In the genomic region with DNA sequence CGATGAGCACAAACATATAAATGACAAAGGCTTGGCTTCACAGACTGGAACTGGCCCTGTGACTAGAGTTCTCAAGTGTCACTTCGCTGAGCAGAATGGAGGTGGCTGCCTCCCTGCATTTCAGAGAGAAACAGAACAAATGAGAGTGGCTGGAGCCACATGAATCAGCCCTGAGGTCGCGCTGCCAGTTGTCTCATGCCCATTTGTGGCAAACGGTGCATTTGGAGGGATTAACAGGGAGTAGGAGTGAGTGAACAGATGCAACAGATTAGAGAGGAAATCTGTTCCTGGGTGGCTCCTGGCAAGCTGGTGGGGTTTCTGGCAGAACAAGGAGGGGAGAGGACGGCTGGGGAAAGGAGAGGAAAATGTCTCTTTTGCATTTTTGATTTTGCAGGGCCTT, we compare ENCODE assay signal across 11 cellular contexts. TPM values are rescaled to one million over a fixed set of nuclear protein-coding genes. Genes with fewer than 3 reads are reported as not detected.
DNase-seq lines count a peak whose midpoint lies in the region; ATAC-seq and TF ChIP-seq lines count a peak whose summit lies in the region.
"Had no signal": no experiment of that assay in that cellular context is flagged by ENCODE, and none has a peak within 500 bp of the region (broad histone marks: within the 10 kb centered on the region; RNA-seq: fewer than 3 reads in every experiment).

No MANE protein-coding gene starts in this region.

- H4K5ac ChIP-seq in mesendoderm (ENCODE audit: low read length) = no peak overlapping the region

- no peak overlapping the region for H3K9ac ChIP-seq in mesendoderm (ENCODE audit: low read length)

- no peak overlapping the region for H3K23ac ChIP-seq in mesendoderm (ENCODE audit: low read length)

- H3K4ac ChIP-seq in mesendoderm (ENCODE audit: low read depth, low read length) = no peak overlapping the region

- H3K27me3 ChIP-seq in mesendoderm (ENCODE audit: insufficient read depth, low read length, poor library complexity) = no peaks in the 10 kb centered on the region

- H3K36me3 ChIP-seq in mesendoderm (ENCODE audit: control insufficient read depth, insufficient read depth, low read length) = no peaks in the 10 kb centered on the region

- no peaks in the 10 kb centered on the region for H3K27me3 Mint-ChIP-seq in WTC11 (ENCODE audit: low read depth)

- no peaks in the 10 kb centered on the region for H3K79me1 ChIP-seq in mesendoderm (ENCODE audit: low read length)

- H4K8ac ChIP-seq in mesendoderm (ENCODE audit: low read depth, low read length) = no peak overlapping the region

- H2BK120ac ChIP-seq in mesendoderm (ENCODE audit: low read depth, low read length) = no peak overlapping the region

- no peak overlapping the region for H3K4me3 ChIP-seq in mesendoderm (ENCODE audit: low read length)

- WGBS in mesendoderm (ENCODE audit: extremely low coverage, insufficient coverage, low lambda C conversion rate) = no CpG with 5 or more reads among the region's 6 CpGs

- no peak overlapping the region for H2BK15ac ChIP-seq in mesendoderm (replicated peaks; ENCODE audit: low read depth)

- DNase-seq in AG20443 (ENCODE audit: low spot score) = peak; percentile 33
- peak; percentile 65 for DNase-seq in NCI-H1092 (lab: John Stamatoyannopoulos, UW)
- no peak for DNase-seq in WTC11 (ENCODE audit: low spot score)
- peak; percentile 72 for DNase-seq in mesendoderm
- DNase-seq in NOMO-1 treated with dmso at 0.1 percent for 144 hours (lab: John Stamatoyannopoulos, UW; ENCODE audit: unreplicated experiment) = no peak
- no peak for DNase-seq in NOMO-1 (lab: John Stamatoyannopoulos, UW; ENCODE audit: unreplicated experiment in 2 of 2)
- DNase-seq: activated CD8-positive, alpha-beta memory T cell treated with anti-CD3 and anti-CD28 coated beads, Interleukin-2, amount 50 U/mL, for 4 hours; NK-92 treated with Interleukin-12 subunit alpha and Interleukin-12 subunit beta, amount 100 ng/mL, for 24 hours; stimulated activated naive B cell treated with anti-CD40 and anti-IgM and Interleukin-4, amounts not matched to agents 10 μg/mL and 1 μg/mL and 100 μg/mL, for 72 hours had no signal

- H3K4me1 ChIP-seq in mesendoderm (ENCODE audit: control insufficient read depth, low read depth, low read length) = peaks cover 4% of the 10 kb centered on the region

- H3K27ac ChIP-seq in mesendoderm (ENCODE audit: low read depth, low read length) = no peak overlapping the region

- POLR2A ChIA-PET in WTC11 (lab: Charles Lee) = no interaction called here

- ATAC-seq in WTC11 = peak; percentile 59
- no peak for ATAC-seq in GM18520 (IDR thresholded peaks at IDR 0.05; ENCODE audit: unreplicated experiment)
- ATAC-seq in HG03469 (IDR thresholded peaks at IDR 0.05; ENCODE audit: unreplicated experiment) = no peak
- ATAC-seq: stimulated activated naive B cell treated with anti-CD40 and anti-IgM and Interleukin-4, amounts not matched to agents 10 μg/mL and 1 μg/mL and 100 μg/mL, for 72 hours had no signal

- H3K4me3 Mint-ChIP-seq in WTC11 = no peak overlapping the region
- H3K4me3 Mint-ChIP-seq: stimulated activated naive B cell treated with anti-CD40 and anti-IgM and Interleukin-4, amounts not matched to agents 10 μg/mL and 1 μg/mL and 100 μg/mL, for 72 hours had no signal

- no peak for TF ChIP-seq CTCF in WTC11 (IDR thresholded peaks at IDR 0.05)

- H3K4me2 ChIP-seq in mesendoderm (ENCODE audit: low read length) = no peak overlapping the region

- no peak overlapping the region for H2BK5ac ChIP-seq in mesendoderm (ENCODE audit: low read length)

- CTCF ChIA-PET in WTC11 (lab: Charles Lee) = no interaction called here

- no peaks in the 10 kb centered on the region for H3K79me2 ChIP-seq in mesendoderm (ENCODE audit: control insufficient read depth, insufficient read depth, low read length)

- H3K4me1 Mint-ChIP-seq in WTC11 = peaks cover 10% of the 10 kb centered on the region

- peaks cover 2% of the 10 kb centered on the region for H3K9me3 Mint-ChIP-seq in WTC11

- peak overlapping the region; percentile 53 for H3K56ac ChIP-seq in mesendoderm (ENCODE audit: low read length)

- no peaks in the 10 kb centered on the region for H3K36me3 Mint-ChIP-seq in WTC11

- no peak overlapping the region for H2AK5ac ChIP-seq in mesendoderm (ENCODE audit: low read length)

- peak overlapping the region; percentile 51 for H3K27ac Mint-ChIP-seq in WTC11
- H3K27ac Mint-ChIP-seq: stimulated activated naive B cell treated with anti-CD40 and anti-IgM and Interleukin-4, amounts not matched to agents 10 μg/mL and 1 μg/mL and 100 μg/mL, for 72 hours had no signal

- no peak overlapping the region for H3K18ac ChIP-seq in mesendoderm (ENCODE audit: low read length)

TF ChIP-seq in WTC11, 78 proteins besides CTCF, POLR2A, EP300 and RAD21:
- no peak for TF ChIP-seq PRRX2 (CRISPR knock-in tag; IDR thresholded peaks at IDR 0.05)
- TF ChIP-seq TEAD4 (CRISPR knock-in tag; IDR thresholded peaks at IDR 0.05) = no peak
- no peak for TF ChIP-seq MXD4 (CRISPR knock-in tag; IDR thresholded peaks at IDR 0.05; ENCODE audit: borderline replicate concordance)
- TF ChIP-seq, protein P1, sequence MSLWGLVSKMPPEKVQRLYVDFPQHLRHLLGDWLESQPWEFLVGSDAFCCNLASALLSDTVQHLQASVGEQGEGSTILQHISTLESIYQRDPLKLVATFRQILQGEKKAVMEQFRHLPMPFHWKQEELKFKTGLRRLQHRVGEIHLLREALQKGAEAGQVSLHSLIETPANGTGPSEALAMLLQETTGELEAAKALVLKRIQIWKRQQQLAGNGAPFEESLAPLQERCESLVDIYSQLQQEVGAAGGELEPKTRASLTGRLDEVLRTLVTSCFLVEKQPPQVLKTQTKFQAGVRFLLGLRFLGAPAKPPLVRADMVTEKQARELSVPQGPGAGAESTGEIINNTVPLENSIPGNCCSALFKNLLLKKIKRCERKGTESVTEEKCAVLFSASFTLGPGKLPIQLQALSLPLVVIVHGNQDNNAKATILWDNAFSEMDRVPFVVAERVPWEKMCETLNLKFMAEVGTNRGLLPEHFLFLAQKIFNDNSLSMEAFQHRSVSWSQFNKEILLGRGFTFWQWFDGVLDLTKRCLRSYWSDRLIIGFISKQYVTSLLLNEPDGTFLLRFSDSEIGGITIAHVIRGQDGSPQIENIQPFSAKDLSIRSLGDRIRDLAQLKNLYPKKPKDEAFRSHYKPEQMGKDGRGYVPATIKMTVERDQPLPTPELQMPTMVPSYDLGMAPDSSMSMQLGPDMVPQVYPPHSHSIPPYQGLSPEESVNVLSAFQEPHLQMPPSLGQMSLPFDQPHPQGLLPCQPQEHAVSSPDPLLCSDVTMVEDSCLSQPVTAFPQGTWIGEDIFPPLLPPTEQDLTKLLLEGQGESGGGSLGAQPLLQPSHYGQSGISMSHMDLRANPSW (CRISPR knock-in tag; conservative IDR thresholded peaks at IDR 0.05; ENCODE audit: low read depth) = no peak
- no peak for TF ChIP-seq TP53 (CRISPR knock-in tag; IDR thresholded peaks at IDR 0.05)
- no peak for TF ChIP-seq FOXK1 (CRISPR knock-in tag; IDR thresholded peaks at IDR 0.05)
- no peak for TF ChIP-seq SOX15 (CRISPR knock-in tag; IDR thresholded peaks at IDR 0.05)
- TF ChIP-seq, protein P2, sequence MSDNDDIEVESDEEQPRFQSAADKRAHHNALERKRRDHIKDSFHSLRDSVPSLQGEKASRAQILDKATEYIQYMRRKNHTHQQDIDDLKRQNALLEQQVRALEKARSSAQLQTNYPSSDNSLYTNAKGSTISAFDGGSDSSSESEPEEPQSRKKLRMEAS (CRISPR knock-in tag; IDR thresholded peaks at IDR 0.05) = no peak
- TF ChIP-seq IRF2 (CRISPR knock-in tag; IDR thresholded peaks at IDR 0.05; ENCODE audit: borderline replicate concordance, low read depth) = no peak

RNA-seq across cellular contexts. Expression of gene STIM2, which starts 57.2 kb away (rescaled TPM):
- total RNA-seq in WTC11 (2021) = 20.1 to 22.4 TPM (median 20.9 TPM) in 3 replicates
- 23.9 TPM for polyA plus RNA-seq in mesendoderm (2013, experiment 1 of 2)
- 22.4 TPM for polyA plus RNA-seq in mesendoderm (2013, experiment 2 of 2)

Comparison
In these comparisons a context has a peak if more than half of its experiments do, and no peak if none do; other contexts are left out.
1. DNase-seq: peak in AG20443 (single experiment), NCI-H1092 (single experiment) and mesendoderm (single experiment); none in WTC11 (single experiment), NOMO-1 treated with dmso at 0.1 percent for 144 hours (single experiment) and NOMO-1 (0 of 2).